Comparison of ENCODE assay signal across 16 cellular contexts in genomic region chr3:125292015-125292414, GRCh38.
DNase-seq lines count a peak whose midpoint lies in the region; ATAC-seq, FAIRE-seq and TF ChIP-seq lines count a peak whose summit lies in the region.
"Had no signal": no experiment of that assay in that cellular context is flagged by ENCODE, and none has a peak within 500 bp of the region (broad histone marks: within the 10 kb centered on the region; RNA-seq: fewer than 3 reads in every experiment).

No MANE protein-coding gene starts in this region.

- FAIRE-seq in GM19239 (lab: Jason Lieb, UNC) (peak; percentile 55), astrocyte (lab: Jason Lieb, UNC) (peak; percentile 32)

- H3K4me2 ChIP-seq in astrocyte (ENCODE audit: low read length) = no peak overlapping the region
- H3K4me2 ChIP-seq: BLaER1 treated with 17β-estradiol and CSF1 and Interleukin-3, amounts not matched to agents 10 nM and 100 nM; GM23338 had no signal

- H3K36me3 Mint-ChIP-seq in astrocyte (ENCODE audit: low read depth, unreplicated experiment) (peaks cover 9% of the 10 kb centered on the region), memory B cell (peaks cover 30% of the 10 kb centered on the region)

- no peak for ATAC-seq in memory B cell (ENCODE audit: low read depth)
- peak; percentile 91 to 98 for ATAC-seq in gastrocnemius medialis
- ATAC-seq in GM21825 (IDR thresholded peaks at IDR 0.05; ENCODE audit: unreplicated experiment) = no peak
- no peak for ATAC-seq in stimulated activated naive CD8-positive, alpha-beta T cell treated with anti-CD3 and anti-CD28 coated beads, Interleukin-15, amount 100 ng/mL, for 72 hours
- ATAC-seq: CD8-positive, alpha-beta T cell; GM23338; HCT116 had no signal

- H3K4me3 ChIP-seq in astrocyte (ENCODE audit: insufficient read depth, low read depth, low read length) (no peak overlapping the region), gastrocnemius medialis (no peak overlapping the region)
- H3K4me3 ChIP-seq: BLaER1 treated with 17β-estradiol and CSF1 and Interleukin-3, amounts not matched to agents 10 nM and 100 nM; GM23338 had no signal

- intact Hi-C loops in gastrocnemius medialis (cut with DNase I; ENCODE audit: low total_unique reads) = no loop called here

- H3K4me1 Mint-ChIP-seq in astrocyte (ENCODE audit: low read depth, unreplicated experiment) = peaks cover 17% of the 10 kb centered on the region
- H3K4me1 Mint-ChIP-seq in memory B cell = peaks cover 16% of the 10 kb centered on the region
- H3K4me1 Mint-ChIP-seq in stimulated activated naive CD8-positive, alpha-beta T cell treated with anti-CD3 and anti-CD28 coated beads, Interleukin-15, amount 100 ng/mL, for 72 hours = peaks cover 24% of the 10 kb centered on the region
- H3K4me1 Mint-ChIP-seq: GM23338 had no signal

- H3K27ac Mint-ChIP-seq in astrocyte (ENCODE audit: unreplicated experiment) (no peak overlapping the region), memory B cell (peak overlapping the region; percentile 43)
- no peak overlapping the region for H3K27ac Mint-ChIP-seq in stimulated activated naive CD8-positive, alpha-beta T cell treated with anti-CD3 and anti-CD28 coated beads, Interleukin-15, amount 100 ng/mL, for 72 hours
- H3K27ac Mint-ChIP-seq: B cell, GM23338 had no signal

- H3K9me3 ChIP-seq in astrocyte (ENCODE audit: insufficient read depth, low read depth, low read length) (no peaks in the 10 kb centered on the region), gastrocnemius medialis (no peaks in the 10 kb centered on the region)

- no peak overlapping the region for H3K4me3 Mint-ChIP-seq in astrocyte (ENCODE audit: unreplicated experiment)
- H3K4me3 Mint-ChIP-seq in memory B cell = no peak overlapping the region
- H3K4me3 Mint-ChIP-seq in stimulated activated naive CD8-positive, alpha-beta T cell treated with anti-CD3 and anti-CD28 coated beads, Interleukin-15, amount 100 ng/mL, for 72 hours = no peak overlapping the region
- H3K4me3 Mint-ChIP-seq: B cell; CD8-positive, alpha-beta T cell; GM23338 had no signal

- no peak overlapping the region for H3K27ac ChIP-seq in astrocyte (ENCODE audit: low read depth, low read length)
- no peak overlapping the region for H3K27ac ChIP-seq in gastrocnemius medialis
- H3K27ac ChIP-seq: BLaER1 treated with 17β-estradiol and CSF1 and Interleukin-3, amounts not matched to agents 10 nM and 100 nM had no signal

- no peak overlapping the region for H2AFZ ChIP-seq in astrocyte (ENCODE audit: low read depth, low read length)
- H2AFZ ChIP-seq: GM23338 had no signal

- in situ Hi-C loops in gastrocnemius medialis (cut with MboI; ENCODE audit: low sequenced_read_pairs in 4 of 4) = no loop called here

- H3K4me1 ChIP-seq in astrocyte (ENCODE audit: insufficient read depth, low read length) = peaks cover 4% of the 10 kb centered on the region
- H3K4me1 ChIP-seq in gastrocnemius medialis = peaks cover 26 to 35% of the 10 kb centered on the region in 2 donors

- H3K9me3 Mint-ChIP-seq in astrocyte (ENCODE audit: unreplicated experiment) (no peaks in the 10 kb centered on the region), memory B cell (no peaks in the 10 kb centered on the region)
- no peaks in the 10 kb centered on the region for H3K9me3 Mint-ChIP-seq in stimulated activated naive CD8-positive, alpha-beta T cell treated with anti-CD3 and anti-CD28 coated beads, Interleukin-15, amount 100 ng/mL, for 72 hours
- H3K9me3 Mint-ChIP-seq: CD8-positive, alpha-beta T cell; GM23338 had no signal

- no peaks in the 10 kb centered on the region for H3K27me3 ChIP-seq in astrocyte (ENCODE audit: insufficient read depth, low read length)
- no peaks in the 10 kb centered on the region for H3K27me3 ChIP-seq in gastrocnemius medialis
- H3K27me3 ChIP-seq: BLaER1 treated with 17β-estradiol and CSF1 and Interleukin-3, amounts not matched to agents 10 nM and 100 nM had no signal

- peaks cover 79% of the 10 kb centered on the region for H3K79me2 ChIP-seq in astrocyte (ENCODE audit: insufficient read depth, low read length)

- TF ChIP-seq CTCF in astrocyte (IDR thresholded peaks at IDR 0.05; ENCODE audit: insufficient read depth, low read depth, low read length) = no peak
- TF ChIP-seq CTCF in gastrocnemius medialis (IDR thresholded peaks at IDR 0.05 in 4 of 5, conservative IDR thresholded peaks at IDR 0.05 in 1 of 5) = no peak

- DNase-seq in GM19239 (ENCODE audit: insufficient read length, low spot score) (no peak), astrocyte (ENCODE audit: low read depth) (no peak), memory B cell (ENCODE audit: low spot score in 2 of 2) (no peak), gastrocnemius medialis (peak in 1 of 2 donors; percentile 16), inferior parietal cortex (ENCODE audit: extremely low spot score) (no peak)
- DNase-seq in stimulated activated naive CD8-positive, alpha-beta T cell treated with anti-CD3 and anti-CD28 coated beads, Interleukin-15, amount 100 ng/mL, for 72 hours = no peak
- DNase-seq: Calu3; CD8-positive, alpha-beta T cell; DMS79 treated with DMSO at 0.1 percent for 48 hours; GF-D8; H7 had no signal

- H3K27me3 Mint-ChIP-seq in astrocyte (ENCODE audit: low read depth, unreplicated experiment) (no peaks in the 10 kb centered on the region), memory B cell (no peaks in the 10 kb centered on the region)
- no peaks in the 10 kb centered on the region for H3K27me3 Mint-ChIP-seq in stimulated activated naive CD8-positive, alpha-beta T cell treated with anti-CD3 and anti-CD28 coated beads, Interleukin-15, amount 100 ng/mL, for 72 hours
- H3K27me3 Mint-ChIP-seq: B cell had no signal

- no peak for TF ChIP-seq POLR2A in gastrocnemius medialis (IDR thresholded peaks at IDR 0.05)

- H4K20me1 ChIP-seq in astrocyte (ENCODE audit: insufficient read depth, low read length) = peaks cover 60% of the 10 kb centered on the region

- H3K9ac ChIP-seq in astrocyte (ENCODE audit: low read length) = no peak overlapping the region
- H3K9ac ChIP-seq: BLaER1 treated with 17β-estradiol and CSF1 and Interleukin-3, amounts not matched to agents 10 nM and 100 nM had no signal

- H3K36me3 ChIP-seq in astrocyte (ENCODE audit: insufficient read depth, low read length) (no peaks in the 10 kb centered on the region), gastrocnemius medialis (peaks cover 0 to 11% of the 10 kb centered on the region in 2 donors)

Comparison
In these comparisons a context has a peak if more than half of its experiments do, and no peak if none do; other contexts are left out.
1. ATAC-seq: peak in gastrocnemius medialis (2 of 2); none in memory B cell (single experiment), GM21825 (single experiment) and stimulated activated naive CD8-positive, alpha-beta T cell treated with anti-CD3 and anti-CD28 coated beads, Interleukin-15, amount 100 ng/mL, for 72 hours (single experiment).